Comparison of ENCODE assay signal across 14 cellular contexts in genomic region chr19:1473056-1473400, GRCh38. TPM values are rescaled to one million over a fixed set of nuclear protein-coding genes. Genes with fewer than 3 reads are reported as not detected.
A peak's percentile ranks its signal among the peaks of the same experiment; 100 is the strongest.
DNase-seq lines count a peak whose midpoint lies in the region; ATAC-seq and TF ChIP-seq lines count a peak whose summit lies in the region.
"Had no signal": no experiment of that assay in that cellular context is flagged by ENCODE, and none has a peak within 500 bp of the region (broad histone marks: within the 10 kb centered on the region; RNA-seq: fewer than 3 reads in every experiment).

No MANE protein-coding gene starts in this region.

- peak overlapping the region; percentile 59 for H3K4me3 Mint-ChIP-seq in CD4-positive, alpha-beta T cell
- no peak overlapping the region for H3K4me3 Mint-ChIP-seq in activated CD8-positive, alpha-beta T cell treated with anti-CD3 and anti-CD28 coated beads, Interleukin-2, amount 10 ng/mL, durations not matched to agents 7 days and 5 days
- H3K4me3 Mint-ChIP-seq: activated naive CD4-positive, alpha-beta T cell treated with anti-CD3 and anti-CD28 coated beads for 36 hours had no signal

- H3K4me1 Mint-ChIP-seq in CD4-positive, alpha-beta T cell (ENCODE audit: low read depth): peaks cover 21% of the 10 kb centered on the region
- H3K4me1 Mint-ChIP-seq in activated CD8-positive, alpha-beta T cell treated with anti-CD3 and anti-CD28 coated beads, Interleukin-2, amount 10 ng/mL, durations not matched to agents 7 days and 5 days (ENCODE audit: low read depth): peaks cover 19% of the 10 kb centered on the region

- H3K9me3 Mint-ChIP-seq in CD4-positive, alpha-beta T cell: no peaks in the 10 kb centered on the region
- no peaks in the 10 kb centered on the region for H3K9me3 Mint-ChIP-seq in activated CD8-positive, alpha-beta T cell treated with anti-CD3 and anti-CD28 coated beads, Interleukin-2, amount 10 ng/mL, durations not matched to agents 7 days and 5 days (ENCODE audit: insufficient read depth)
- H3K9me3 Mint-ChIP-seq: activated naive CD4-positive, alpha-beta T cell treated with anti-CD3 and anti-CD28 coated beads for 36 hours; naive thymus-derived CD8-positive, alpha-beta T cell had no signal

- H3K27ac ChIP-seq in CD4-positive, alpha-beta T cell (ENCODE audit: low read depth, low read length): no peak overlapping the region
- peak overlapping the region; percentile 55 for H3K27ac ChIP-seq in RWPE1
- H3K27ac ChIP-seq: prostate gland had no signal

- TF ChIP-seq CTCF in CD4-positive, alpha-beta T cell (IDR thresholded peaks at IDR 0.05): no peak
- no peak for TF ChIP-seq CTCF in RWPE1 (conservative IDR thresholded peaks at IDR 0.05; ENCODE audit: low read depth)
- no peak for TF ChIP-seq CTCF in omental fat pad (IDR thresholded peaks at IDR 0.05)

- no peak for DNase-seq in CD4-positive, alpha-beta T cell
- DNase-seq in RWPE1 (ENCODE audit: low spot score) (no peak), epidermal melanocyte (ENCODE audit: insufficient read length, low spot score) (peak; percentile 12), omental fat pad (ENCODE audit: low spot score) (no peak), NCI-H510A (lab: John Stamatoyannopoulos, UW) (no peak)
- no peak for DNase-seq in activated CD8-positive, alpha-beta T cell treated with anti-CD3 and anti-CD28 coated beads, Interleukin-2, amount 10 ng/mL, durations not matched to agents 7 days and 5 days
- DNase-seq: activated CD4-positive, alpha-beta T cell treated with anti-CD3 and anti-CD28 coated beads, Interleukin-2, amount 50 U/mL, for 4 hours; activated naive CD4-positive, alpha-beta T cell treated with anti-CD3 and anti-CD28 coated beads for 36 hours; hippocampal formation; naive thymus-derived CD8-positive, alpha-beta T cell; NCI-H1694 treated with DMSO at 0.1 percent for 48 hours; small intestine; stimulated activated CD4-positive, alpha-beta T cell treated with anti-CD3 and anti-CD28 coated beads, Interleukin-4, amount 100 ng/mL, for 1 hour had no signal

- intact Hi-C loops in CD4-positive, alpha-beta T cell (cut with DNase I, micrococcal nuclease): loop anchor here in 1 of 2 experiments (10.0 kb wide), 1 partner anchor 198 kb away; the partner anchor contains the start of gene FAM174C

- no peaks in the 10 kb centered on the region for H3K27me3 Mint-ChIP-seq in CD4-positive, alpha-beta T cell
- H3K27me3 Mint-ChIP-seq in activated CD8-positive, alpha-beta T cell treated with anti-CD3 and anti-CD28 coated beads, Interleukin-2, amount 10 ng/mL, durations not matched to agents 7 days and 5 days (ENCODE audit: low read depth): peaks cover 18% of the 10 kb centered on the region

- no peaks in the 10 kb centered on the region for H3K9me3 ChIP-seq in CD4-positive, alpha-beta T cell (ENCODE audit: control insufficient read depth, low read length)
- H3K9me3 ChIP-seq: prostate gland had no signal

- H3K27ac Mint-ChIP-seq in CD4-positive, alpha-beta T cell: no peak overlapping the region
- no peak overlapping the region for H3K27ac Mint-ChIP-seq in activated CD8-positive, alpha-beta T cell treated with anti-CD3 and anti-CD28 coated beads, Interleukin-2, amount 10 ng/mL, durations not matched to agents 7 days and 5 days
- H3K27ac Mint-ChIP-seq: activated naive CD4-positive, alpha-beta T cell treated with anti-CD3 and anti-CD28 coated beads for 36 hours; naive thymus-derived CD8-positive, alpha-beta T cell had no signal

- H3K27me3 ChIP-seq in CD4-positive, alpha-beta T cell (ENCODE audit: control insufficient read depth, insufficient read depth, low read length): peaks cover 11% of the 10 kb centered on the region

- POLR2A ChIA-PET in CD4-positive, alpha-beta T cell (lab: Charles Lee): interaction anchor here (0.7 to 1.5 kb wide), 2 partner anchors 15 to 204 kb away, joined by 3 to 4 read pairs; partner anchors contain the start of gene CIRBP
- POLR2A ChIA-PET in RWPE1 (lab: Yijun Ruan, JAX; ENCODE audit: low non-redundant PET): no interaction called here
- POLR2A ChIA-PET in activated CD8-positive, alpha-beta T cell treated with anti-CD3 and anti-CD28 coated beads, Interleukin-2, amount 10 ng/mL, durations not matched to agents 7 days and 5 days (lab: Charles Lee): no interaction called here

- CTCF ChIA-PET in CD4-positive, alpha-beta T cell (lab: Charles Lee): no interaction called here
- CTCF ChIA-PET in RWPE1 (lab: Yijun Ruan, JAX): interaction anchor here (0.5 kb wide), 1 partner anchor 35 kb away, joined by 3 read pairs; no protein-coding TSS in a partner anchor
- CTCF ChIA-PET in activated CD8-positive, alpha-beta T cell treated with anti-CD3 and anti-CD28 coated beads, Interleukin-2, amount 10 ng/mL, durations not matched to agents 7 days and 5 days (lab: Charles Lee): no interaction called here

- no peak for ATAC-seq in CD4-positive, alpha-beta T cell (ENCODE audit: poor library complexity)
- ATAC-seq in omental fat pad (ENCODE audit: low FRiP score): no peak
- ATAC-seq in activated CD8-positive, alpha-beta T cell treated with anti-CD3 and anti-CD28 coated beads, Interleukin-2, amount 10 ng/mL, durations not matched to agents 7 days and 5 days: no peak
- ATAC-seq: naive thymus-derived CD8-positive, alpha-beta T cell had no signal

- H3K36me3 Mint-ChIP-seq in CD4-positive, alpha-beta T cell (ENCODE audit: low read depth): peaks cover 5% of the 10 kb centered on the region
- H3K36me3 Mint-ChIP-seq in activated CD8-positive, alpha-beta T cell treated with anti-CD3 and anti-CD28 coated beads, Interleukin-2, amount 10 ng/mL, durations not matched to agents 7 days and 5 days (ENCODE audit: low read depth): peaks cover 8% of the 10 kb centered on the region

RNA-seq across cellular contexts. Expression of gene C19orf25, which starts 6.0 kb away (rescaled TPM):
- total RNA-seq in CD4-positive, alpha-beta T cell: 10 to 100 TPM; 14.9 to 15.8 TPM
- total RNA-seq in omental fat pad: 10 to 100 TPM; 17.6 to 26.2 (median 20.6) TPM
- 10 to 100 TPM; 33.3 to 38.2 TPM for total RNA-seq in activated CD8-positive, alpha-beta T cell treated with anti-CD3 and anti-CD28 coated beads, Interleukin-2, amount 10 ng/mL, durations not matched to agents 7 days and 5 days

RNA-seq across cellular contexts. Expression of gene PCSK4, which starts 17.1 kb away (rescaled TPM):
- 1 to 10 TPM; 4.2 to 5.2 TPM for total RNA-seq in CD4-positive, alpha-beta T cell
- 1 to 10 TPM; 1.4 to 2.4 (median 2.2) TPM for total RNA-seq in omental fat pad
- total RNA-seq in activated CD8-positive, alpha-beta T cell treated with anti-CD3 and anti-CD28 coated beads, Interleukin-2, amount 10 ng/mL, durations not matched to agents 7 days and 5 days: 1 to 10 TPM; 3.4 to 4.1 TPM

RNA-seq across cellular contexts. Expression of gene REEP6, which starts 18.0 kb away (rescaled TPM):
- 1 to 10 TPM; 2.2 to 2.8 TPM for total RNA-seq in CD4-positive, alpha-beta T cell
- total RNA-seq in omental fat pad: 1 to 10 TPM; 1.6 to 4.5 (median 2.8) TPM
- total RNA-seq in activated CD8-positive, alpha-beta T cell treated with anti-CD3 and anti-CD28 coated beads, Interleukin-2, amount 10 ng/mL, durations not matched to agents 7 days and 5 days: 1 to 10 TPM; 1.7 to 1.9 TPM

RNA-seq across cellular contexts. Expression of gene APC2, which starts 23.1 kb away (rescaled TPM):
- total RNA-seq in CD4-positive, alpha-beta T cell: under 1 TPM; 0.20 to 0.30 TPM
- under 1 TPM in 2 of 4 donors, not detected in 2; 0.12 to 0.19 TPM for total RNA-seq in omental fat pad
- not detected for total RNA-seq in activated CD8-positive, alpha-beta T cell treated with anti-CD3 and anti-CD28 coated beads, Interleukin-2, amount 10 ng/mL, durations not matched to agents 7 days and 5 days

RNA-seq across cellular contexts. Expression of gene RPS15, which starts 34.8 kb away (rescaled TPM):
- 1,000 to 10,000 TPM; 2,193 to 2,200 TPM for total RNA-seq in CD4-positive, alpha-beta T cell
- 1,000 to 10,000 TPM; 2,522 to 3,708 (median 2,994) TPM for total RNA-seq in omental fat pad
- 1,000 to 10,000 TPM; 1,384 TPM for total RNA-seq in activated CD8-positive, alpha-beta T cell treated with anti-CD3 and anti-CD28 coated beads, Interleukin-2, amount 10 ng/mL, durations not matched to agents 7 days and 5 days
